8 cellular contexts compared by ENCODE assay signal in the genomic region with DNA sequence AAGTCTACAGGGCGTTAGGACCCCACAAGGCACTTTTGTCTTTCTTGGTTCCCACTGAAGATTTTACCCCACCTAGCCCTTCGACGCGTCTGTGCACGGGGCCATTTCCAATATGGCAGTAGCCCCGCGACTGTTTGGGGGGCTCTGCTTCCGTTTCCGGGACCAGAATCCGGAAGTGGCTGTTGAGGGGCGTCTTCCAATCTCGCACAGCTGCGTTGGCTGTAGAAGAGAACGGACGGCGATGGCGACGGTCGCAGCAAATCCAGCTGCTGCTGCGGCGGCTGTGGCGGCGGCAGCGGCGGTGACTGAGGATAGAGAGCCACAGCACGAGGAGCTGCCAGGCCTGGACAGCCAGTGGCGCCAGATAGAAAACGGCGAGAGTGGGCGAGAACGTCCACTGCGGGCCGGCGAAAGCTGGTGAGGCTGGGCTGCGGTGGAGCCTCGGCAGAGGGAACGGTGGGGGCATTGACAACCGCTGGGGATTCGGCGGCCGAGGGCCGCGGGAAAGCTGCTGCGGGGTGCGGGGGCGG.
DNase-seq lines count a peak whose midpoint lies in the region; ATAC-seq and TF ChIP-seq lines count a peak whose summit lies in the region.

USP11 (plus strand) TSS at position 207 of the 530 bp plus-strand sequence; CDS start at position 242, 35 bp downstream.

- H2AFZ ChIP-seq in MM.1S (ENCODE audit: low read length) = peak within 1 kb of the TSS; percentile 75

- H3K4me3 ChIP-seq in MM.1S (ENCODE audit: low read length) (peak within 1 kb of the TSS; percentile 71), cardiac fibroblast (replicated peaks in 1 of 2; ENCODE audit: low read depth in 2 of 2, low read length in 2 of 2) (peak within 1 kb of the TSS; percentile 61 to 72), skin epidermis (peak within 1 kb of the TSS; percentile 52 to 67 (median 54))

- no peaks in the 10 kb centered on the region for H3K27me3 ChIP-seq in MM.1S (replicated peaks; ENCODE audit: insufficient read depth, low read length)

- no peaks in the 10 kb centered on the region for H3K9me2 ChIP-seq in MM.1S (replicated peaks; ENCODE audit: insufficient read depth, low read length)

- TF ChIP-seq CTCF in MM.1S (IDR thresholded peaks at IDR 0.05; ENCODE audit: low read length) (no peak), cardiac fibroblast (IDR thresholded peaks at IDR 0.05; ENCODE audit: low read depth, low read length) (no peak)

- ATAC-seq in GM21515 (IDR thresholded peaks at IDR 0.05; ENCODE audit: unreplicated experiment) = peak; percentile 24

- H3K9me3 ChIP-seq in MM.1S (replicated peaks; ENCODE audit: insufficient read depth, low read length) = no peaks in the 10 kb centered on the region

- peak; percentile 73 for DNase-seq in D341Med (ENCODE audit: low spot score)
- DNase-seq in MM.1S = no peak
- DNase-seq in T-helper 9 cell = peak; percentile 23
- DNase-seq in cardiac fibroblast (ENCODE audit: low read depth in 2 of 2) = peak; percentile 31 to 60
- peak; percentile 59 for DNase-seq in iPS-NIHi7 (ENCODE audit: extremely low spot score)
- no peak for DNase-seq in NCI-H2029 (lab: John Stamatoyannopoulos, UW)

- H3K36me3 ChIP-seq in MM.1S (replicated peaks; ENCODE audit: insufficient read depth, low read length) = no peaks in the 10 kb centered on the region

- H3K9ac ChIP-seq in MM.1S (ENCODE audit: low read length) = peak within 1 kb of the TSS; percentile 97

- H3K4me1 ChIP-seq in MM.1S (ENCODE audit: low read length) = no peaks in the 10 kb centered on the region

- no peaks in the 10 kb centered on the region for H4K20me1 ChIP-seq in MM.1S (ENCODE audit: insufficient read depth, low read length)

- H3K4me2 ChIP-seq in MM.1S (ENCODE audit: low read depth, low read length) = peak within 1 kb of the TSS; percentile 92

- H3K27ac ChIP-seq in MM.1S (ENCODE audit: low read length) = peak within 1 kb of the TSS; percentile 95
- peak within 1 kb of the TSS; percentile 74 to 97 (median 90) for H3K27ac ChIP-seq in skin epidermis

- H3F3A ChIP-seq in MM.1S (ENCODE audit: insufficient read depth, low read length) = peaks cover 13% of the 10 kb centered on the region

- 0 out of 2 replicates have a peak, but pooled peaks cover 2% of the 10 kb centered on the region for H3K79me2 ChIP-seq in MM.1S (ENCODE audit: low read length)

Comparison
In these comparisons a context has a peak if more than half of its experiments do, and no peak if none do; other contexts are left out.
1. DNase-seq: peak in D341Med (single experiment), T-helper 9 cell (single experiment), cardiac fibroblast (2 of 2) and iPS-NIHi7 (single experiment); none in MM.1S (single experiment) and NCI-H2029 (single experiment).
2. Peak in every context shown above with its lines, with median percentiles within 50 percentile points of each other: H3K4me3 ChIP-seq.